ENCODE assay signal across 9 cellular contexts in the genomic region with DNA sequence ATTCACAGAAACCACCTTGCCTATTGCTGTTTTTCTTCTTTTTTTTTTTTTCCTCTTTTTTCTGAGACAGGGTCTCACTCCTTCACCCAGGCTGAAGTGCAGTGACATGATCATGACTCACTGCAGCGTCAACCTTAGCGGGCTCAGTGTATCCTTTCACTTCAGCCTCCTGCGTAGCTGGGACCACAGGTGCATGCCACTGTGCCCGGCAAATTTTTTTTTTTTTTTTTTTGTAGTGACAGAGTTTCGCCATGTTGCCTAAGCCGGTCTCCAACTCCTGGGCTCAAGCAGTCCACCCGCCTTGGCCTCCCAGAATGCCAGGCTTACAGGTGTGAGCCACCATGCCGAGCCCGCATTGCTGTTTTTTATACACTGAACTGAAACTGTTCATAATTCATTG. TPM values are rescaled to one million over a fixed set of nuclear protein-coding genes. Genes with fewer than 3 reads are reported as not detected.
DNase-seq lines count a peak whose midpoint lies in the region; ATAC-seq, FAIRE-seq and TF ChIP-seq lines count a peak whose summit lies in the region.
"Had no signal": no experiment of that assay in that cellular context is flagged by ENCODE, and none has a peak within 500 bp of the region (broad histone marks: within the 10 kb centered on the region; RNA-seq: fewer than 3 reads in every experiment).

No MANE protein-coding gene starts in this region.

- H3K27ac ChIP-seq in stomach: peak overlapping the region in 1 of 5 donors; percentile 22
- no peak overlapping the region for H3K27ac ChIP-seq in caudate nucleus (ENCODE audit: low read depth, low read length)
- H3K27ac ChIP-seq in pancreas: no peak overlapping the region
- H3K27ac ChIP-seq: epithelial cell of prostate had no signal

- H3K4me1 ChIP-seq in stomach (peaks cover 42 to 96% (median 74%) of the 10 kb centered on the region in 4 donors), pancreas (peaks cover 17 to 67% (median 48%) of the 10 kb centered on the region in 3 donors)

- H3K27me3 ChIP-seq in stomach (no peaks in the 10 kb centered on the region), pancreas (no peaks in the 10 kb centered on the region)

- TF ChIP-seq EP300 in stomach (IDR thresholded peaks at IDR 0.05): no peak

- H3K4me3 ChIP-seq in epithelial cell of proximal tubule (ENCODE audit: low read depth, low read length) (peak overlapping the region; percentile 47), stomach (no peak overlapping the region), pancreas (no peak overlapping the region)

- TF ChIP-seq POLR2A in stomach (IDR thresholded peaks at IDR 0.05): no peak

- ATAC-seq in HG02870 (IDR thresholded peaks at IDR 0.05; ENCODE audit: unreplicated experiment) (peak; percentile 64), pancreas (no peak)

- WGBS in stomach, 5 donors: 82 to 93% (median 89%) methylated on average over 9 of the region's 9 CpGs
- 85 to 90% methylated on average over 9 of the region's 9 CpGs for WGBS in pancreas, 2 donors

- in situ Hi-C loops in ACHN (cut with HindIII; ENCODE audit: low pct_ligation_motif_present, low pct_unique_long_range_greater_than_20kb, low sequenced_read_pairs): no loop called here

- no peaks in the 10 kb centered on the region for H3K9me3 ChIP-seq in stomach
- H3K9me3 ChIP-seq in pancreas: no peaks in the 10 kb centered on the region

- H3K36me3 ChIP-seq in stomach: no peaks in the 10 kb centered on the region
- no peaks in the 10 kb centered on the region for H3K36me3 ChIP-seq in pancreas

- DNase-seq in ACHN: peak; percentile 61
- DNase-seq in activated CD4-positive, alpha-beta T cell treated with anti-CD3 and anti-CD28 coated beads for 1 hour: peak; percentile 51
- DNase-seq in epithelial cell of proximal tubule (ENCODE audit: low read depth): no peak
- no peak for DNase-seq in stomach
- DNase-seq in caudate nucleus (lab: John Stamatoyannopoulos, UW): no peak
- DNase-seq in pancreas: no peak
- no peak for DNase-seq in germinal center (ENCODE audit: low spot score)

- FAIRE-seq in pancreas (lab: Jason Lieb, UNC): no peak

- intact Hi-C loops in stomach (cut with DNase I; ENCODE audit: low total_unique reads): no loop called here
- intact Hi-C loops in pancreas (cut with DNase I): no loop called here

- TF ChIP-seq CTCF in epithelial cell of proximal tubule (conservative IDR thresholded peaks at IDR 0.05; ENCODE audit: low read depth, low read length) (no peak), stomach (IDR thresholded peaks at IDR 0.05) (no peak), pancreas (IDR thresholded peaks at IDR 0.05) (no peak)

RNA-seq across cellular contexts. Expression of a gene that starts 13.8 kb away (rescaled TPM):
- total RNA-seq in epithelial cell of proximal tubule (14.4 and 20.1 TPM in 2 replicates), stomach (10 to 100 TPM in 3 of 5 donors, 1 to 10 TPM in 2; 6.1 to 30.7 (median 15.4) TPM), pancreas (10 to 100 TPM; 11.4 to 28.7 (median 12.7) TPM)
- polyA plus RNA-seq in stomach (1 to 10 TPM; 3.8 to 6.5 (median 4.4) TPM), pancreas (10 to 100 TPM in 1 of 2 donors, 1 to 10 TPM in 1; 5.4 to 10.1 TPM)

Comparison
In these comparisons a context has a peak if more than half of its experiments do, and no peak if none do; other contexts are left out.
1. DNase-seq: peak in ACHN (single experiment) and activated CD4-positive, alpha-beta T cell treated with anti-CD3 and anti-CD28 coated beads for 1 hour (single experiment); none in epithelial cell of proximal tubule (single experiment), stomach (single experiment), caudate nucleus (0 of 61), pancreas (0 of 6) and germinal center (single experiment).